ENCODE assay signal across 15 cellular contexts in the genomic region with DNA sequence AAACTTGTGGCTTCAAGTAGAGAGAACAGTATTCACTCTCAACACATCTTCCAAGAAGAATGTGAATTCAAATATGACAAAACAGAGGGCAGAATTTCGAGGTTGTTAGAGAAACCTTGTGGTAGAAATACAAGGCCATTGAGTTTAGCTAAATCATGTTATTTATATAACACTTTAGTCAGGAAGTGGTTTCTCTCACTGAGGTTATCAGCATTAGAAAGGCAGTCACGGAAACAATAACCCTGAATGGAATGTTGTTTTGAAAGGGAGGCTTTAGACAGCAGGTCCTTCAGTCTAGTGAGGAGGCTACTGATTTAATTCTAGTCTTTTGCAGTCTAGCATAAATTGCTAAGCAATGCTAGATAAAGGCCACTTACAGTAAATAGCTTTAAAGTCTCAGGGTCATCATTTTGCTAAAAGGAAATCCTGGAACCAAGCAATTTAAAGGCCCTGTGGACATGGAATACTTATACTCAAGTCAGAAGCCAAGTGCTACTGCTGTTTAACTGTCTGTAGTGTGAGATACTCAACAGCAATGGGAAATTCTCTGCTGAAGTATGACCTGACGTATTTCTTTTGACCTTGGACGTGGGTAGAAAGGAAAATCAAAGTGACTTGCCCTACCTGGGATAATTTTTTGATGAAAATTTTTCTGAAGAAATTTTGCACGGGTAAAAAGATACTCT.
DNase-seq lines count a peak whose midpoint lies in the region; ATAC-seq and TF ChIP-seq lines count a peak whose summit lies in the region.
"Had no signal": no experiment of that assay in that cellular context is flagged by ENCODE, and none has a peak within 500 bp of the region (broad histone marks: within the 10 kb centered on the region; RNA-seq: fewer than 3 reads in every experiment).

No MANE protein-coding gene starts in this region.

- 38 to 50% (median 47%) methylated on average over 5 of the region's 5 CpGs for WGBS in stomach, 5 donors

- intact Hi-C loops in stomach (cut with DNase I; ENCODE audit: low total_unique reads) = no loop called here

- H3K27me3 ChIP-seq in BLaER1 = no peaks in the 10 kb centered on the region
- no peaks in the 10 kb centered on the region for H3K27me3 ChIP-seq in stomach

- no peak for TF ChIP-seq EP300 in stomach (IDR thresholded peaks at IDR 0.05)

- H3K36me3 ChIP-seq in BLaER1 = no peaks in the 10 kb centered on the region
- no peaks in the 10 kb centered on the region for H3K36me3 ChIP-seq in stomach
- H3K36me3 ChIP-seq: HAP-1 had no signal

- H3K9me3 ChIP-seq in BLaER1 (no peaks in the 10 kb centered on the region), stomach (peaks cover 0 to 3% (median 0%) of the 10 kb centered on the region in 4 donors)
- H3K9me3 ChIP-seq: HAP-1 had no signal

- H3K9ac ChIP-seq in BLaER1 = no peak overlapping the region; the same call in 1 of the 2 replicates

- ATAC-seq in HG03378 (IDR thresholded peaks at IDR 0.05; ENCODE audit: unreplicated experiment) (peak; percentile 65), HG03159 (IDR thresholded peaks at IDR 0.05; ENCODE audit: unreplicated experiment) (no peak)
- ATAC-seq: activated T-cell treated with anti-CD3 and anti-CD28 coated beads, Interleukin-2, amount 50 U/mL, for 72 hours; left ventricle myocardium superior had no signal

- in situ Hi-C loops in SK-MEL-5 (cut with HindIII; ENCODE audit: low pct_unique_long_range_greater_than_20kb, low sequenced_read_pairs) = no loop called here

- peaks cover 18% of the 10 kb centered on the region for H3K4me1 ChIP-seq in BLaER1
- no peaks in the 10 kb centered on the region for H3K4me1 ChIP-seq in stomach

- peak overlapping the region; percentile 63 for H3K4me2 ChIP-seq in BLaER1

- H3K27ac ChIP-seq in BLaER1 (no peak overlapping the region), stomach (no peak overlapping the region)

- no peaks in the 10 kb centered on the region for H4K20me1 ChIP-seq in BLaER1

- no peak overlapping the region for H3K4me3 ChIP-seq in BLaER1
- H3K4me3 ChIP-seq in stomach = no peak overlapping the region
- H3K4me3 ChIP-seq: HAP-1 had no signal

- TF ChIP-seq CTCF in stomach (IDR thresholded peaks at IDR 0.05) = no peak

- no peak for TF ChIP-seq POLR2A in stomach (IDR thresholded peaks at IDR 0.05)

- DNase-seq in SK-MEL-5 (ENCODE audit: low read depth, low spot score) (peak; percentile 15), iPS-NIHi7 (ENCODE audit: extremely low spot score) (peak; percentile 14), stomach (no peak), midbrain (lab: John Stamatoyannopoulos, UW) (no peak)
- DNase-seq in stimulated activated CD4-positive, alpha-beta T cell treated with anti-CD3 and anti-CD28 coated beads, Interleukin-4, amount 100 ng/mL, for 1 hour = no peak
- DNase-seq: activated T-cell treated with anti-CD3 and anti-CD28 coated beads, Interleukin-2, amount 50 U/mL, for 72 hours; AML-193; left ventricle myocardium superior; NCI-H1092; stimulated activated CD4-positive, alpha-beta T cell treated with anti-CD3 and anti-CD28 coated beads, Interleukin-2, amount 100 ng/mL, for 24 hours; trophoblast cell had no signal

Comparison
In these comparisons a context has a peak if more than half of its experiments do, and no peak if none do; other contexts are left out.
1. DNase-seq: peak in SK-MEL-5 (single experiment) and iPS-NIHi7 (single experiment); none in stomach (single experiment), midbrain (single experiment) and stimulated activated CD4-positive, alpha-beta T cell treated with anti-CD3 and anti-CD28 coated beads, Interleukin-4, amount 100 ng/mL, for 1 hour (single experiment).